Comparison of ENCODE assay signal across 1 cellular context in the genomic region with DNA sequence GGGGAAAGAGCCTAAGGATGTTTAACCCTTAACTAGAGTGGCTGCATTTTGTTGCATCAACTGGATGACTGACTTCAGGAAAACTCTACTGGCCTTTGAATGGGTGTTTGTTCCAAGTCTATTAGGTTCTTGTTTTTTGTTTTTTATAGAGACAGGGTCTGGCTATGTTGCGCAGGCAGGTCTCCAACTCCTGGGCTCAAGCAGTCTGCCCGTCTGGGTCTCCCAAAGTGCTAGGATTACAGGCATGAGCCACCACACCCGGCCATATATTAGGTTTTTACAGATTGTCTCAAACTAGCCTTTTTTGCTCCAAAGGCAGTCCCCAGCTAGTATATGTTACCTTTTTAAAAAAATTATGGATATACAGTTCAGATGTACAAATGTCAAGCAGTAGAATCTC.
TF ChIP-seq lines count a peak whose summit lies in the region.

No MANE protein-coding gene starts in this region.

TF ChIP-seq in K562, 482 proteins besides CTCF, POLR2A, EP300 and RAD21:
- TF ChIP-seq KAT8 (IDR thresholded peaks at IDR 0.05; ENCODE audit: low read depth) (no peak), PCBP1 (IDR thresholded peaks at IDR 0.05; ENCODE audit: low read depth, low read length, poor library complexity, severe bottlenecking) (no peak), ETV6 (IDR thresholded peaks at IDR 0.05; ENCODE audit: borderline replicate concordance in 1 of 2, low read depth in 2 of 2, low read length in 1 of 2) (no peak), ETV6 (CRISPR knock-in tag; IDR thresholded peaks at IDR 0.05; ENCODE audit: borderline replicate concordance) (no peak), ZNF24 (IDR thresholded peaks at IDR 0.05) (no peak), FOS (IDR thresholded peaks at IDR 0.05; ENCODE audit: extremely low read depth, insufficient read length) (no peak), ZZZ3 (IDR thresholded peaks at IDR 0.05) (no peak)
- TF ChIP-seq, protein P1, sequence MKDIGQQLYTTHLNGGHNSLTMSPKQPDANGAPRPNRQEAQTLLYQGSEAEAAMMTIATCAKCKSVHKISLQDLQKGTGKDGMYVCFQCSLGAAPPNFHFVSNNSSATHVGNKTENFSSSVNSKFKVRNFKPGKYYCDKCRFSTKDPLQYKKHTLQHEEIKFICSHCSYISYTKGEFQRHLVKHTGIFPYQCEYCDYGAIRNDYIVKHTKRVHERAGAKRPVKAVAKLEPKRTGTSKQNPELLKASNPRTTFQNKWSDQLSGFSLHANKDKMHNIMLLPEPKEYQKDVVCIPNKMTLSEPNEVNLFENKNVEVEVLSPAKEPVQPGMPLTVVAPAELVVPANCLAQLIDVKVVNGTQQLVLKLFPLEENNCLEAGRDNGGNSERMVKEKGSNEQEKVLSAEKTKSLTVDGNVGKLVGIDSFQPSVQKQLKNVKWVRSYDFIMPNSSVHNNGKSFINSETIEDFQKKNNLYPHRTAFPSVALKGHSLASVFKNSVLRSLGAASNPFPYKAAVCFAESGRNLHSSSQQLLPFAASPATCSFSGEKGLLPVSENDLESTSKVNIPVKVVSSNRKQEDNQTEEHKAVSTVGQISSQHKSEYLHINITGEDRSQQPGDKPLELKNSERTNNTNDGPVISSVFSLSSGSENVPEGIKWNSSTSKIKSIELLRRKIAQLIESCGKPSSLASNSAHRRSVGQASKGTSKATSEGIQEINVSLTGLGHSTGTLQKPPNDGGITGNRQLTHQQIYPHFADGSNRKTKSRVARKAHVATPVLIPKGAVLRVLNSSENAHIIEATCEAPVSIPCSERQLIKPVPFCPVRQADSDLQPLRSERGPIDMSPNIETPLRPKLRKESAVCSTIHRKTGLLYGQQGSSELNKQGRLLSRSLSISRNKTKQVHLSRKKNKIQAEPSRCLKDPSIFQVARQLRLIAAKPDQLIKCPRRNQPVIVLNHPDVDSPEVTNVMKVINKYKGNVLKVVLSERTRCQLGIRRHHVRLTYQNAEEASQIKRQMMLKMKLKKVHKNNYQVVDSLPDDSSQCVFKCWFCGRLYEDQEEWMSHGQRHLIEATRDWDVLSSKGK (CRISPR knock-in tag; IDR thresholded peaks at IDR 0.05) = no peak
- TF ChIP-seq, protein P2, sequence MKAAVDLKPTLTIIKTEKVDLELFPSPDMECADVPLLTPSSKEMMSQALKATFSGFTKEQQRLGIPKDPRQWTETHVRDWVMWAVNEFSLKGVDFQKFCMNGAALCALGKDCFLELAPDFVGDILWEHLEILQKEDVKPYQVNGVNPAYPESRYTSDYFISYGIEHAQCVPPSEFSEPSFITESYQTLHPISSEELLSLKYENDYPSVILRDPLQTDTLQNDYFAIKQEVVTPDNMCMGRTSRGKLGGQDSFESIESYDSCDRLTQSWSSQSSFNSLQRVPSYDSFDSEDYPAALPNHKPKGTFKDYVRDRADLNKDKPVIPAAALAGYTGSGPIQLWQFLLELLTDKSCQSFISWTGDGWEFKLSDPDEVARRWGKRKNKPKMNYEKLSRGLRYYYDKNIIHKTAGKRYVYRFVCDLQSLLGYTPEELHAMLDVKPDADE (conservative IDR thresholded peaks at IDR 0.05; ENCODE audit: control insufficient read depth, low read depth, low read length) = no peak
- TF ChIP-seq, protein P3, sequence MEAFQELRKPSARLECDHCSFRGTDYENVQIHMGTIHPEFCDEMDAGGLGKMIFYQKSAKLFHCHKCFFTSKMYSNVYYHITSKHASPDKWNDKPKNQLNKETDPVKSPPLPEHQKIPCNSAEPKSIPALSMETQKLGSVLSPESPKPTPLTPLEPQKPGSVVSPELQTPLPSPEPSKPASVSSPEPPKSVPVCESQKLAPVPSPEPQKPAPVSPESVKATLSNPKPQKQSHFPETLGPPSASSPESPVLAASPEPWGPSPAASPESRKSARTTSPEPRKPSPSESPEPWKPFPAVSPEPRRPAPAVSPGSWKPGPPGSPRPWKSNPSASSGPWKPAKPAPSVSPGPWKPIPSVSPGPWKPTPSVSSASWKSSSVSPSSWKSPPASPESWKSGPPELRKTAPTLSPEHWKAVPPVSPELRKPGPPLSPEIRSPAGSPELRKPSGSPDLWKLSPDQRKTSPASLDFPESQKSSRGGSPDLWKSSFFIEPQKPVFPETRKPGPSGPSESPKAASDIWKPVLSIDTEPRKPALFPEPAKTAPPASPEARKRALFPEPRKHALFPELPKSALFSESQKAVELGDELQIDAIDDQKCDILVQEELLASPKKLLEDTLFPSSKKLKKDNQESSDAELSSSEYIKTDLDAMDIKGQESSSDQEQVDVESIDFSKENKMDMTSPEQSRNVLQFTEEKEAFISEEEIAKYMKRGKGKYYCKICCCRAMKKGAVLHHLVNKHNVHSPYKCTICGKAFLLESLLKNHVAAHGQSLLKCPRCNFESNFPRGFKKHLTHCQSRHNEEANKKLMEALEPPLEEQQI (IDR thresholded peaks at IDR 0.05) = no peak
TF ChIP-seq in K562: peak in this region for 0.
